18 cellular contexts compared by ENCODE assay signal in the genomic region with DNA sequence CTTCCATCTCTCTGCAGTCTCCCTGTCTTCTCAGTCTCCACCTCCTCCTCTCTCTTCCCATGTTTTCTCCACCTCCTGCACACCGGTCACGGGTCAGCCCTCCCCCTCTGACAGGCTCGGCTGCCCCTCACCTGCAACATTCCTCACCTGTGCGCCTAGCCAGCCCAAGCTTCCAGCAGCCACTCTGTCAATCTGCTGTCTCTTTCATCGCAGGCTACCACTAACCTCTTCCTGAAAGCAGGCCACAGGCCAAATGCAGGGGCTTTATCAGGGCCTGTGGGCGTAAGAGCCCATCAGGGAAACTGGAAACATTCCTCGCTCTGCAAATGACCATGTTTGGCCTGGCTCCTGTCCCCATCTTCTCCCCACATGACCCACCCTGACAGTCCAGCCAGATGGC. TPM values are rescaled to one million over a fixed set of nuclear protein-coding genes. Genes with fewer than 3 reads are reported as not detected.
DNase-seq lines count a peak whose midpoint lies in the region; ATAC-seq and TF ChIP-seq lines count a peak whose summit lies in the region.
"Had no signal": no experiment of that assay in that cellular context is flagged by ENCODE, and none has a peak within 500 bp of the region (broad histone marks: within the 10 kb centered on the region; RNA-seq: fewer than 3 reads in every experiment).

No MANE protein-coding gene starts in this region.

- no peak overlapping the region for H3K27ac Mint-ChIP-seq in activated T-helper 1 cell treated with anti-CD3 and anti-CD28 coated beads, Interleukin-12 subunit alpha, Interleukin-12 subunit beta, Interleukin-2, Interleukin-4 antibody, amounts not matched to agents 30 ng/mL and 10 ng/mL and 1 ng/mL, durations not matched to agents 14 hours and 24 hours and 36 hours
- H3K27ac Mint-ChIP-seq: naive B cell had no signal

- peaks cover 13% of the 10 kb centered on the region for H3K4me1 Mint-ChIP-seq in activated T-helper 1 cell treated with anti-CD3 and anti-CD28 coated beads, Interleukin-12 subunit alpha, Interleukin-12 subunit beta, Interleukin-2, Interleukin-4 antibody, amounts not matched to agents 30 ng/mL and 10 ng/mL and 1 ng/mL, durations not matched to agents 14 hours and 24 hours and 36 hours (ENCODE audit: low read depth)
- H3K4me1 Mint-ChIP-seq: naive B cell had no signal

- 25 to 49% methylated on average over 7 of the region's 7 CpGs for WGBS in body of pancreas, 2 donors

- no peak overlapping the region for H3K4me3 Mint-ChIP-seq in activated T-helper 1 cell treated with anti-CD3 and anti-CD28 coated beads, Interleukin-12 subunit alpha, Interleukin-12 subunit beta, Interleukin-2, Interleukin-4 antibody, amounts not matched to agents 30 ng/mL and 10 ng/mL and 1 ng/mL, durations not matched to agents 14 hours and 24 hours and 36 hours
- H3K4me3 Mint-ChIP-seq: naive B cell had no signal

- peak; percentile 86 for DNase-seq in ELF-1 (ENCODE audit: low read depth, low spot score)
- peak in 2 of 4 donors; percentile 28 to 50 for DNase-seq in body of pancreas
- peak; percentile 96 for DNase-seq in islet precursor cell
- no peak for DNase-seq in effector CD4-positive, alpha-beta T cell
- no peak for DNase-seq in G401 (ENCODE audit: low spot score)
- DNase-seq in activated T-helper 1 cell treated with anti-CD3 and anti-CD28 coated beads, Interleukin-12 subunit alpha, Interleukin-12 subunit beta, Interleukin-2, Interleukin-4 antibody, amounts not matched to agents 30 ng/mL and 10 ng/mL and 1 ng/mL, durations not matched to agents 14 hours and 24 hours and 36 hours (ENCODE audit: low spot score), result no peak
- no peak for DNase-seq in head of caudate nucleus
- DNase-seq: activated T-cell treated with anti-CD3 and anti-CD28 coated beads for 4 hours; brain microvascular endothelial cell; GF-D8; naive B cell; NCI-H187; NCI-H748 treated with DMSO at 0.1 percent for 48 hours; SIG-M5; stimulated activated CD4-positive, alpha-beta T cell treated with anti-CD3 and anti-CD28 coated beads, Interleukin-15, amount 100 ng/mL, for 24 hours; WERI-Rb-1 had no signal

- no peaks in the 10 kb centered on the region for H3K36me3 ChIP-seq in body of pancreas (replicated peaks in 1 of 2; ENCODE audit: insufficient read depth in 1 of 2, low read depth in 2 of 2)
- H3K36me3 ChIP-seq: brain microvascular endothelial cell, WERI-Rb-1 had no signal

- H3K9me3 ChIP-seq in body of pancreas, result no peaks in the 10 kb centered on the region
- H3K9me3 ChIP-seq: BLaER1 treated with 17β-estradiol and CSF1 and Interleukin-3, amounts not matched to agents 10 nM and 100 nM had no signal

- no peak for TF ChIP-seq CTCF in body of pancreas (IDR thresholded peaks at IDR 0.05)

- H3K27me3 ChIP-seq in body of pancreas, result no peaks in the 10 kb centered on the region
- H3K27me3 ChIP-seq: brain microvascular endothelial cell had no signal

- no peaks in the 10 kb centered on the region for H3K9me3 Mint-ChIP-seq in activated T-helper 1 cell treated with anti-CD3 and anti-CD28 coated beads, Interleukin-12 subunit alpha, Interleukin-12 subunit beta, Interleukin-2, Interleukin-4 antibody, amounts not matched to agents 30 ng/mL and 10 ng/mL and 1 ng/mL, durations not matched to agents 14 hours and 24 hours and 36 hours

- H3K4me1 ChIP-seq in body of pancreas, result peaks cover 53% of the 10 kb centered on the region

- H3K27ac ChIP-seq in body of pancreas (peak overlapping the region in 3 of 4 donors; percentile 19 to 68 (median 62)), skin epidermis (peak overlapping the region in 15 of 21 experiments; percentile 17 to 91 (median 77))
- H3K27ac ChIP-seq: WERI-Rb-1 had no signal

- H3K4me3 ChIP-seq in body of pancreas (no peak overlapping the region), skin epidermis (no peak overlapping the region)

- no peak for TF ChIP-seq POLR2A in body of pancreas (IDR thresholded peaks at IDR 0.05)

- intact Hi-C loops in body of pancreas (cut with DNase I), result no loop called here
- intact Hi-C loops in activated T-helper 1 cell treated with anti-CD3 and anti-CD28 coated beads, Interleukin-12 subunit alpha, Interleukin-12 subunit beta, Interleukin-2, Interleukin-4 antibody, amounts not matched to agents 30 ng/mL and 10 ng/mL and 1 ng/mL, durations not matched to agents 14 hours and 24 hours and 36 hours (cut with micrococcal nuclease), result no loop called here
- intact Hi-C loops in head of caudate nucleus (cut with DNase I), result no loop called here

- in situ Hi-C loops in G401 (cut with HindIII; ENCODE audit: low sequenced_read_pairs), result no loop called here

- no peak for ATAC-seq in body of pancreas

- H3K27me3 Mint-ChIP-seq in activated T-helper 1 cell treated with anti-CD3 and anti-CD28 coated beads, Interleukin-12 subunit alpha, Interleukin-12 subunit beta, Interleukin-2, Interleukin-4 antibody, amounts not matched to agents 30 ng/mL and 10 ng/mL and 1 ng/mL, durations not matched to agents 14 hours and 24 hours and 36 hours (ENCODE audit: insufficient read depth), result peaks cover 2% of the 10 kb centered on the region

- no peaks in the 10 kb centered on the region for H3K36me3 Mint-ChIP-seq in activated T-helper 1 cell treated with anti-CD3 and anti-CD28 coated beads, Interleukin-12 subunit alpha, Interleukin-12 subunit beta, Interleukin-2, Interleukin-4 antibody, amounts not matched to agents 30 ng/mL and 10 ng/mL and 1 ng/mL, durations not matched to agents 14 hours and 24 hours and 36 hours (ENCODE audit: low read depth)
- H3K36me3 Mint-ChIP-seq: naive B cell had no signal

RNA-seq across cellular contexts. Expression of a gene that starts 34.5 kb away (rescaled TPM):
- total RNA-seq in body of pancreas, result 1 to 10 TPM; 5.3 to 5.7 TPM
- total RNA-seq in G401 (2014; rRNA removed; shearing (Covaris generic)), result not detected in 2 replicates
- total RNA-seq in activated T-helper 1 cell treated with anti-CD3 and anti-CD28 coated beads, Interleukin-12 subunit alpha, Interleukin-12 subunit beta, Interleukin-2, Interleukin-4 antibody, amounts not matched to agents 30 ng/mL and 10 ng/mL and 1 ng/mL, durations not matched to agents 14 hours and 24 hours and 36 hours, result not detected in 2 replicates

Comparison
In these comparisons a context has a peak if more than half of its experiments do, and no peak if none do; other contexts are left out.
1. DNase-seq: peak in ELF-1 (single experiment) and islet precursor cell (single experiment); none in effector CD4-positive, alpha-beta T cell (single experiment), G401 (single experiment), activated T-helper 1 cell treated with anti-CD3 and anti-CD28 coated beads, Interleukin-12 subunit alpha, Interleukin-12 subunit beta, Interleukin-2, Interleukin-4 antibody, amounts not matched to agents 30 ng/mL and 10 ng/mL and 1 ng/mL, durations not matched to agents 14 hours and 24 hours and 36 hours (single experiment) and head of caudate nucleus (0 of 42).